ENCODE assay signal across 8 cellular contexts in the genomic region with DNA sequence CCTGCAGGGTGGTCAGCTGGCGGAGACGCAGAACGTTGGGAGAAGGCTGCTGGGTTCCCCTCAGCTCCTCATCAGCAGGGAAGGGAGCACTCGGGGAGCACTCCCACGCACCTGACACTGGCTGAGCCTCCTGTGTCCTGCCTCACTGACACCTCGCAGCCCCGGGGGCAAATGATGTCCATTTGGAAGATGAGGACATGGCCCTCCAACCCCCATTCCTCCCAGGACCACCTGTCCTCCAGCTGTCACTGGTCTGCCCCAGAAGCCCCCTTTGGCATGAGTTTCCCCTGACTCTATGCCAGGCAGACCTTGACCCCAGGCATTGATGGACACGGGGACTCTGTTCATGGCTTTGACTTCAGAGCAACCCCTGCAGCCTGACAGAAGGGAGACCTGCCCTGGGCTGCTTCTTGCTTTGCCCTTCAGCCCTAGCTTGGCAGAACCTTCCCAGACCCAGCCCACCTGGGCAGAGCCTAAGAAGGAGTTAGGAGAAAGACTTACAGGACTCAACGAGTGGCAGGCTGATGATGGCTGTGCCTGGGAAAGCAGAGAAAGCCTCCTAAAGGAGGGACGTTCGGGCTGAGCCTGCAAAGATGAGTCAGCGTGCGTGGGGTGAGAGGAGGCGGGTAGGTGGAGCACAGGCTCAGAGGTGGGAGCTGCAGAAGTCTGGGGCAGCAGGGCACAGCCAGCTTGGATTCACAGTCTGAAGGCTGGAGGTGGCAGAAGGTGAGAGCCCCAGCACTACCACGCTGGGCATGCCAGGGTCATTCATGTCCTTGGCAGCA.
DNase-seq lines count a peak whose midpoint lies in the region; ATAC-seq and TF ChIP-seq lines count a peak whose summit lies in the region.

No MANE protein-coding gene starts in this region.

- H3K36me3 Mint-ChIP-seq in activated T-helper 17 cell treated with anti-CD3 and anti-CD28 coated beads, Interleukin-2, amount 50 U/mL, for 72 hours (ENCODE audit: low read depth) = no peaks in the 10 kb centered on the region
- H3K36me3 Mint-ChIP-seq in stimulated activated effector memory CD8-positive, alpha-beta T cell treated with anti-CD3 and anti-CD28 coated beads, Interleukin-12 subunit alpha, Interleukin-12 subunit beta, amount 100 ng/mL, for 72 hours = no peaks in the 10 kb centered on the region

- no peaks in the 10 kb centered on the region for H3K9me3 Mint-ChIP-seq in activated T-helper 17 cell treated with anti-CD3 and anti-CD28 coated beads, Interleukin-2, amount 50 U/mL, for 72 hours
- H3K9me3 Mint-ChIP-seq in stimulated activated effector memory CD8-positive, alpha-beta T cell treated with anti-CD3 and anti-CD28 coated beads, Interleukin-12 subunit alpha, Interleukin-12 subunit beta, amount 100 ng/mL, for 72 hours = no peaks in the 10 kb centered on the region

- CTCF ChIA-PET in GM10248 (lab: Yijun Ruan, JAX) = interaction anchor here (0.7 to 17.1 kb wide), 16 partner anchors 9 to 87 kb away, joined by 3 to 499 read pairs (median 18); no protein-coding TSS in a partner anchor

- POLR2A ChIA-PET in GM10248 (lab: Yijun Ruan, JAX) = no interaction called here

- ATAC-seq in activated T-helper 17 cell treated with anti-CD3 and anti-CD28 coated beads, Interleukin-2, amount 50 U/mL, for 72 hours (replicated peaks) = peak; percentile 9
- ATAC-seq in stimulated activated effector memory CD8-positive, alpha-beta T cell treated with anti-CD3 and anti-CD28 coated beads, Interleukin-12 subunit alpha, Interleukin-12 subunit beta, amount 100 ng/mL, for 72 hours = peak; percentile 47
- ATAC-seq in GM21360 (IDR thresholded peaks at IDR 0.05; ENCODE audit: unreplicated experiment) = no peak

- peaks cover 20% of the 10 kb centered on the region for H3K4me1 Mint-ChIP-seq in activated T-helper 17 cell treated with anti-CD3 and anti-CD28 coated beads, Interleukin-2, amount 50 U/mL, for 72 hours
- peaks cover 22% of the 10 kb centered on the region for H3K4me1 Mint-ChIP-seq in stimulated activated effector memory CD8-positive, alpha-beta T cell treated with anti-CD3 and anti-CD28 coated beads, Interleukin-12 subunit alpha, Interleukin-12 subunit beta, amount 100 ng/mL, for 72 hours

- DNase-seq in AG08395 (ENCODE audit: low spot score) = peak; percentile 70
- DNase-seq in HT-29 (ENCODE audit: low spot score) = peak; percentile 35
- DNase-seq in iPS-NIHi11 (ENCODE audit: low spot score) = peak; percentile 55
- DNase-seq in stimulated activated effector memory CD8-positive, alpha-beta T cell treated with anti-CD3 and anti-CD28 coated beads, Interleukin-12 subunit alpha, Interleukin-12 subunit beta, amount 100 ng/mL, for 72 hours (ENCODE audit: low spot score in 2 of 2) = no peak
- DNase-seq in NCI-H1436 (lab: John Stamatoyannopoulos, UW) = no peak
- no peak for DNase-seq in GM10248 (ENCODE audit: extremely low spot score)

- peaks cover 26% of the 10 kb centered on the region for H3K27me3 Mint-ChIP-seq in activated T-helper 17 cell treated with anti-CD3 and anti-CD28 coated beads, Interleukin-2, amount 50 U/mL, for 72 hours

- H3K27ac Mint-ChIP-seq in activated T-helper 17 cell treated with anti-CD3 and anti-CD28 coated beads, Interleukin-2, amount 50 U/mL, for 72 hours = no peak overlapping the region
- H3K27ac Mint-ChIP-seq in stimulated activated effector memory CD8-positive, alpha-beta T cell treated with anti-CD3 and anti-CD28 coated beads, Interleukin-12 subunit alpha, Interleukin-12 subunit beta, amount 100 ng/mL, for 72 hours = no peak overlapping the region

- TF ChIP-seq CTCF in GM10248 (IDR thresholded peaks at IDR 0.05; ENCODE audit: control extremely low read depth, extremely low read depth, low read depth, missing control alignments) = no peak

- H3K4me3 Mint-ChIP-seq in activated T-helper 17 cell treated with anti-CD3 and anti-CD28 coated beads, Interleukin-2, amount 50 U/mL, for 72 hours = peak overlapping the region; percentile 73
- no peak overlapping the region for H3K4me3 Mint-ChIP-seq in stimulated activated effector memory CD8-positive, alpha-beta T cell treated with anti-CD3 and anti-CD28 coated beads, Interleukin-12 subunit alpha, Interleukin-12 subunit beta, amount 100 ng/mL, for 72 hours

Comparison
In these comparisons a context has a peak if more than half of its experiments do, and no peak if none do; other contexts are left out.
1. DNase-seq: peak in AG08395 (single experiment), HT-29 (single experiment) and iPS-NIHi11 (single experiment); none in stimulated activated effector memory CD8-positive, alpha-beta T cell treated with anti-CD3 and anti-CD28 coated beads, Interleukin-12 subunit alpha, Interleukin-12 subunit beta, amount 100 ng/mL, for 72 hours (0 of 2), NCI-H1436 (single experiment) and GM10248 (single experiment).